Comparison of ENCODE assay signal across 15 cellular contexts in the genomic region with DNA sequence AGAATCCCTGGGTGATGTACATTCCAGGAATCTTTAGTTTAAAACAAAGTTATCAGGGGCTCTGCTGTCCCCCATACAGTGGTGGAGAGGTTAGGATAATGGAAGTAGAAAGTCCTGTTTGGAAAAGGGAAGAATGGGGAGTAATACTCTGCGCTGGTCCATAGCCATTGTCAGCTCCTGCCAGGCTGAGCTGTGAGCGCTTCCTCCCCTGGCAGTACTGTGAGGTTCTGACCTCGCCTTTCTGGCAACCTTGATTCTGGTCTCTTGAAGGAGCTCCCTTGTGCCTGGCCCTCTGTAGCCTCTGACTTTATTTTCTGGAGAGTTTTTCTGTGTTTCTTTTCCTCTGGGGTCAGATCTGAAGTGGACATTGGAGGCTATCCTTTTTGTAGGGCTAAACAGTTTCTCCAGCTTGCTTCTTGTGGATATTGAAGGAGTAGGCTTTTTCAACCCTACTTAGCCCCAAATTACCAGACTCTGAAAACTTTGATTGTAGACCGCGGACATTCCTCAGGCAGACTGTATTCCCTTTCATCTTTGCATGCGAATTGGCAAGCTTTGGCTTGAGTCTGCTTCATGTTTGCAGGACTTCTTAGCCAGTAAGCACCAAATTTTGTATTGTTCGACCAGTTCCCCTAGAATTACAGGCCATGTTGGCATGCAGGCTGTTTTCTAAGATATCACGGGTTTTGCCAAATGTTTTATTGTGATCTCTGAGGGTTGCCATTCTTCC. TPM values are rescaled to one million over a fixed set of nuclear protein-coding genes. Genes with fewer than 3 reads are reported as not detected.
A peak's percentile ranks its signal among the peaks of the same experiment; 100 is the strongest.
DNase-seq lines count a peak whose midpoint lies in the region; ATAC-seq and TF ChIP-seq lines count a peak whose summit lies in the region.
"Had no signal": no experiment of that assay in that cellular context is flagged by ENCODE, and none has a peak within 500 bp of the region (broad histone marks: within the 10 kb centered on the region; RNA-seq: fewer than 3 reads in every experiment).

No MANE protein-coding gene starts in this region.

- no peak for DNase-seq in activated naive CD8-positive, alpha-beta T cell treated with anti-CD3 and anti-CD28 coated beads for 36 hours
- peak; percentile 30 for DNase-seq in fibroblast of mammary gland (ENCODE audit: low read depth)
- DNase-seq in omental fat pad (ENCODE audit: low spot score): no peak
- no peak for DNase-seq in uterus
- no peak for DNase-seq in activated gamma-delta T cell (lab: John Stamatoyannopoulos, UW)
- no peak for DNase-seq in amniotic stem cell (lab: John Stamatoyannopoulos, UW)
- DNase-seq: EL; naive B cell; NCI-H1694; stimulated activated CD4-positive, alpha-beta T cell treated with anti-CD3 and anti-CD28 coated beads, Interleukin-4, amount 100 ng/mL, for 4 hours had no signal

- no peaks in the 10 kb centered on the region for H3K36me3 ChIP-seq in uterus

- intact Hi-C loops in uterus (cut with DNase I; ENCODE audit: low total_unique reads): no loop called here

- no peak for TF ChIP-seq POLR2A in uterus (IDR thresholded peaks at IDR 0.05)

- no peak overlapping the region for H3K4me3 Mint-ChIP-seq in activated naive CD8-positive, alpha-beta T cell
- no peak overlapping the region for H3K4me3 Mint-ChIP-seq in activated naive CD8-positive, alpha-beta T cell treated with anti-CD3 and anti-CD28 coated beads for 36 hours

- no peak for TF ChIP-seq CTCF in fibroblast of mammary gland (conservative IDR thresholded peaks at IDR 0.05; ENCODE audit: control insufficient read depth, insufficient read depth, low read depth, low read length)
- TF ChIP-seq CTCF in omental fat pad (IDR thresholded peaks at IDR 0.05): no peak
- no peak for TF ChIP-seq CTCF in uterus (IDR thresholded peaks at IDR 0.05)

- H3K9me3 ChIP-seq in uterus: no peaks in the 10 kb centered on the region
- H3K9me3 ChIP-seq: A549 had no signal

- ATAC-seq in omental fat pad (ENCODE audit: low FRiP score): peak; percentile 23
- no peak for ATAC-seq in GM18502 (IDR thresholded peaks at IDR 0.05; ENCODE audit: poor library complexity, unreplicated experiment)

- H3K4me1 ChIP-seq in uterus: peaks cover 0 to 8% of the 10 kb centered on the region in 2 donors

- peaks cover 5% of the 10 kb centered on the region for H3K36me3 Mint-ChIP-seq in activated naive CD8-positive, alpha-beta T cell
- peaks cover 9% of the 10 kb centered on the region for H3K36me3 Mint-ChIP-seq in activated naive CD8-positive, alpha-beta T cell treated with anti-CD3 and anti-CD28 coated beads for 36 hours

- no peaks in the 10 kb centered on the region for H3K27me3 Mint-ChIP-seq in activated naive CD8-positive, alpha-beta T cell
- H3K27me3 Mint-ChIP-seq in activated naive CD8-positive, alpha-beta T cell treated with anti-CD3 and anti-CD28 coated beads for 36 hours: no peaks in the 10 kb centered on the region
- H3K27me3 Mint-ChIP-seq: naive B cell had no signal

- no peaks in the 10 kb centered on the region for H3K27me3 ChIP-seq in uterus

- no peak overlapping the region for H3K4me3 ChIP-seq in fibroblast of mammary gland (ENCODE audit: control insufficient read depth, low read depth, low read length)
- H3K4me3 ChIP-seq in uterus: no peak overlapping the region
- H3K4me3 ChIP-seq: A549 had no signal

- H3K27ac ChIP-seq in uterus: peak overlapping the region; percentile 54 to 72
- H3K27ac ChIP-seq: A549 had no signal

- H3K4me1 Mint-ChIP-seq in activated naive CD8-positive, alpha-beta T cell (ENCODE audit: low read depth): peaks cover 41% of the 10 kb centered on the region
- peaks cover 20% of the 10 kb centered on the region for H3K4me1 Mint-ChIP-seq in activated naive CD8-positive, alpha-beta T cell treated with anti-CD3 and anti-CD28 coated beads for 36 hours

- peak overlapping the region; percentile 3 for H3K27ac Mint-ChIP-seq in activated naive CD8-positive, alpha-beta T cell
- no peak overlapping the region for H3K27ac Mint-ChIP-seq in activated naive CD8-positive, alpha-beta T cell treated with anti-CD3 and anti-CD28 coated beads for 36 hours

- no peaks in the 10 kb centered on the region for H3K9me3 Mint-ChIP-seq in activated naive CD8-positive, alpha-beta T cell (ENCODE audit: low read depth)
- no peaks in the 10 kb centered on the region for H3K9me3 Mint-ChIP-seq in activated naive CD8-positive, alpha-beta T cell treated with anti-CD3 and anti-CD28 coated beads for 36 hours
- H3K9me3 Mint-ChIP-seq: naive B cell had no signal

RNA-seq across cellular contexts. Expression of a gene that starts 13.8 kb away (rescaled TPM):
- total RNA-seq in activated naive CD8-positive, alpha-beta T cell treated with anti-CD3 and anti-CD28 coated beads for 36 hours: 10 to 100 TPM; 32.9 to 35.9 TPM
- 10 to 100 TPM; 33.3 to 58.4 (median 46.1) TPM for total RNA-seq in omental fat pad
- total RNA-seq in uterus: 10 to 100 TPM; 15.4 to 54.2 (median 30.4) TPM

RNA-seq across cellular contexts. Expression of a gene that starts 49.5 kb away (rescaled TPM):
- not detected for total RNA-seq in activated naive CD8-positive, alpha-beta T cell treated with anti-CD3 and anti-CD28 coated beads for 36 hours
- total RNA-seq in omental fat pad (100 to 1,000 TPM in 3 of 4 donors, 10 to 100 TPM in 1; 96.8 to 404 (median 290) TPM), uterus (10 to 100 TPM in 3 of 4 donors, 1 to 10 TPM in 1; 2.5 to 47.1 (median 35.1) TPM)
- total RNA-seq: HT1080, OCI-LY7 had no signal
